ENCODE assay signal across 26 cellular contexts in the genomic region with DNA sequence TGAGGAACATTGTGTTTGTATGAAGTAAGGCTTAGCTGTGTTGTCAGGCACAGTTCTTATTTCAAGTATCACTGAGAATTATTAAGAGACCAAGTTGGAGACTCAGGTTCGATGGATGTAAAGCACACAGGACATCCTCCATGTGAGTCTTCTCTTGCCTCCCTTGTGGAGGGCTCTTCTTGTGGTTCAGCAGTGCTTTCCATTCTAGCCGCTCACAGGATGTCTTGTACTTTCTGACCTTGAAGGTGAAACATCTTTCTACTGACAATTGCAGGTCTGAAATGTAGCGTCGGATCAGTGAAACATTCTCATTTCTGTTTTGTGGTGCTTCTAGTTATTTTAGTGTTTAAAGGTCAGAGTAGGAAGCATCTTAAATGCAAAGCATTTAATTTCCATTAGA. TPM values are rescaled to one million over a fixed set of nuclear protein-coding genes. Genes with fewer than 3 reads are reported as not detected.
"Had no signal": no experiment of that assay in that cellular context is flagged by ENCODE, and none has a peak within 500 bp of the region (broad histone marks: within the 10 kb centered on the region; RNA-seq: fewer than 3 reads in every experiment).

No MANE protein-coding gene starts in this region.

- H3K36me3 ChIP-seq: neural progenitor cell, neutrophil, right lobe of liver, stomach, thyroid gland, upper lobe of right lung had no signal

- H2AFZ ChIP-seq: neural progenitor cell, parathyroid adenoma had no signal

- FAIRE-seq: keratinocyte, urothelium cell line had no signal

- H3K9me3 ChIP-seq: neutrophil, psoas muscle, right lobe of liver, stomach, testis, thyroid gland, upper lobe of right lung had no signal

- H3K27ac ChIP-seq: neural progenitor cell, neutrophil, parathyroid adenoma, psoas muscle, right lobe of liver, stomach, testis, thyroid gland, upper lobe of right lung had no signal

- H3K4me3 ChIP-seq: lung, neural progenitor cell, psoas muscle, right lobe of liver, smooth muscle cell, stomach, testis, thyroid gland, upper lobe of right lung had no signal

- H3K4me2 ChIP-seq: neural progenitor cell had no signal

- H3K4me1 ChIP-seq: parathyroid adenoma, psoas muscle, right lobe of liver, stomach, testis, thyroid gland, upper lobe of right lung had no signal

- DNase-seq: kidney glomerular epithelial cell; left cardiac atrium; mesendoderm; naive B cell; natural killer cell; nephron progenitor cell; psoas muscle; right lobe of liver; stimulated activated CD4-positive, alpha-beta T cell treated with anti-CD3 and anti-CD28 coated beads, Interleukin-1b, Interleukin-23, amount 100 ng/mL, for 48 hours; stimulated activated CD4-positive, alpha-beta T cell treated with anti-CD3 and anti-CD28 coated beads, Interleukin-2, amount 100 ng/mL, for 48 hours; stimulated activated CD4-positive, alpha-beta T cell treated with anti-CD3 and anti-CD28 coated beads, Interleukin-4, amount 100 ng/mL, for 4 hours; stimulated activated CD8-positive, alpha-beta memory T cell treated with anti-CD3 and anti-CD28 coated beads, Interleukin-4, amount 100 ng/mL, for 48 hours; stimulated activated naive CD8-positive, alpha-beta T cell treated with anti-CD3 and anti-CD28 coated beads, Interleukin-15, Interleukin-2, amounts not matched to agents 100 U/mL and 50 U/mL, for 24 hours; stomach; testis; thyroid gland; trophoblast cell; upper lobe of right lung had no signal

- H3K27me3 ChIP-seq: neural progenitor cell, testis, thyroid gland had no signal

RNA-seq across cellular contexts. Expression of gene KIAA1549L, which starts 35.8 kb away (rescaled TPM):
- total RNA-seq: mononuclear cell, natural killer cell, upper lobe of right lung had no signal
